8 cellular contexts compared by ENCODE assay signal in genomic region chr2:55418512-55419235, GRCh38. TPM values are rescaled to one million over a fixed set of nuclear protein-coding genes. Genes with fewer than 3 reads are reported as not detected.
DNase-seq lines count a peak whose midpoint lies in the region; ATAC-seq and TF ChIP-seq lines count a peak whose summit lies in the region.

No MANE protein-coding gene starts in this region.

- 4% methylated on average over 11 of the region's 11 CpGs for WGBS in suprapubic skin

- intact Hi-C loops in ascending aorta (cut with DNase I): loop anchor here (1.0 to 5.0 kb wide), 6 partner anchors 54 to 696 kb away; partner anchors contain the start of genes CFAP36, CLHC1, EML6 and MTIF2

- H3K4me3 ChIP-seq in ascending aorta (peak overlapping the region; percentile 83 to 92), kidney epithelial cell (ENCODE audit: low read depth, low read length) (peak overlapping the region; percentile 97), suprapubic skin (peak overlapping the region; percentile 86)

- TF ChIP-seq POLR2A in suprapubic skin (IDR thresholded peaks at IDR 0.05): no peak

- TF ChIP-seq CTCF in ascending aorta (IDR thresholded peaks at IDR 0.05) (no peak), kidney epithelial cell (IDR thresholded peaks at IDR 0.05; ENCODE audit: insufficient read depth, low read length, poor library complexity, severe bottlenecking) (no peak), suprapubic skin (IDR thresholded peaks at IDR 0.05) (no peak)

- H3K36me3 ChIP-seq in ascending aorta (no peaks in the 10 kb centered on the region), kidney epithelial cell (ENCODE audit: control insufficient read depth, insufficient read depth, low read length) (no peaks in the 10 kb centered on the region), suprapubic skin (no peaks in the 10 kb centered on the region)

- DNase-seq in GF-D8 (lab: John Stamatoyannopoulos, UW) (peak; percentile 11), M059J (ENCODE audit: low read depth) (peak; percentile 25), ascending aorta (ENCODE audit: low spot score in 2 of 2) (no peak), kidney epithelial cell (ENCODE audit: low read depth) (no peak), suprapubic skin (ENCODE audit: low spot score in 2 of 2) (no peak), NK-92 (lab: John Stamatoyannopoulos, UW; ENCODE audit: unreplicated experiment) (no peak), HPDE6-E6E7 (ENCODE audit: extremely low spot score) (no peak)

- no peak for ATAC-seq in GM21360 (IDR thresholded peaks at IDR 0.05; ENCODE audit: unreplicated experiment)

- H3K27me3 ChIP-seq in ascending aorta (no peaks in the 10 kb centered on the region), kidney epithelial cell (ENCODE audit: control insufficient read depth, insufficient read depth, low read length) (no peaks in the 10 kb centered on the region), suprapubic skin (no peaks in the 10 kb centered on the region)

- no peak for TF ChIP-seq EP300 in suprapubic skin (IDR thresholded peaks at IDR 0.05)

- H3K9me3 ChIP-seq in ascending aorta (no peaks in the 10 kb centered on the region), suprapubic skin (no peaks in the 10 kb centered on the region)

- peak overlapping the region; percentile 85 to 92 for H3K27ac ChIP-seq in ascending aorta
- peak overlapping the region; percentile 86 for H3K27ac ChIP-seq in suprapubic skin

- H3K4me1 ChIP-seq in ascending aorta (peaks cover 0 to 8% of the 10 kb centered on the region in 2 donors), suprapubic skin (peaks cover 26% of the 10 kb centered on the region)

RNA-seq across cellular contexts. Expression of gene CCDC88A, which starts 1.0 kb away (rescaled TPM):
- total RNA-seq in M059J (2014; rRNA removed; shearing (Covaris generic)): 31.0 and 33.9 TPM in 2 replicates
- 39.2 TPM for total RNA-seq in ascending aorta
- total RNA-seq in kidney epithelial cell: 18.8 and 25.2 TPM in 2 replicates
- 10 to 100 TPM in 3 of 4 donors, 1 to 10 TPM in 1; 9.0 to 25.8 (median 18.2) TPM for total RNA-seq in suprapubic skin

Comparison
In these comparisons a context has a peak if more than half of its experiments do, and no peak if none do; other contexts are left out.
1. DNase-seq: peak in GF-D8 (single experiment) and M059J (single experiment); none in ascending aorta (0 of 2), kidney epithelial cell (single experiment), suprapubic skin (0 of 2), NK-92 (single experiment) and HPDE6-E6E7 (single experiment).
2. Peak in every context shown above with its lines, with median percentiles within 50 percentile points of each other: H3K4me3 ChIP-seq.